8 cellular contexts compared by ENCODE assay signal in genomic region chr11:97902828-97903227, GRCh38.
"Had no signal": no experiment of that assay in that cellular context is flagged by ENCODE, and none has a peak within 500 bp of the region (broad histone marks: within the 10 kb centered on the region; RNA-seq: fewer than 3 reads in every experiment).

No MANE protein-coding gene starts in this region.

- DNase-seq: GDM1, GF-D8 had no signal

- FAIRE-seq: G401.6, GM12878, GM12891, GM12892, GM18507, GM19239 had no signal

- ATAC-seq: GM12878 had no signal

- H3K4me3 ChIP-seq: GM12878 had no signal
